Comparison of ENCODE assay signal across 17 cellular contexts in the genomic region with DNA sequence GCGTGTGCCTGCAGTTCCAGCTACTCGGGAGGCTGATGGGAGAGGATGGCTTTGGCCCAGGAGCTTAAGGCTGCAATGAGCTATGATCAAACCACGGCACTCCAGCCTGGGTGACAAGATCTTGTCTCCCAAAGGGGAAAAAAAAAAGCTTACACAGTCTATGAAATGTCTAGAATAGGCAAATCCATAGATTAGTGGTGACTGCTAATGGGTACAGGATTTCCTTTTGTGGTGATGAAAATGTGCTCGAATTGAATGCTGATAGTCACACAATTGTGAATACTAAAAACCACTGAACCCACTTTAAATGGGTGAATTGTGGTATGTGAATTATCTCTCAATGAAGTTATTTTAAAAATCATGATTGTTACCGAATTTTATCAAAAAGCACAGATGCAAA. TPM values are rescaled to one million over a fixed set of nuclear protein-coding genes. Genes with fewer than 3 reads are reported as not detected.
DNase-seq lines count a peak whose midpoint lies in the region; ATAC-seq lines count a peak whose summit lies in the region.
"Had no signal": no experiment of that assay in that cellular context is flagged by ENCODE, and none has a peak within 500 bp of the region (broad histone marks: within the 10 kb centered on the region; RNA-seq: fewer than 3 reads in every experiment).

No MANE protein-coding gene starts in this region.

- CTCF ChIA-PET in activated CD8-positive, alpha-beta memory T cell treated with anti-CD3 and anti-CD28 coated beads, Interleukin-2, amount 10 ng/mL, durations not matched to agents 7 days and 5 days (lab: Charles Lee), result interaction anchor here (0.8 to 7.2 kb wide), 7 partner anchors 8 to 186 kb away, joined by 3 to 51 read pairs (median 3); a partner anchor contains a TSS

- no peaks in the 10 kb centered on the region for H3K9me3 Mint-ChIP-seq in activated CD8-positive, alpha-beta memory T cell treated with anti-CD3 and anti-CD28 coated beads, Interleukin-2, amount 10 ng/mL, durations not matched to agents 7 days and 5 days (ENCODE audit: low read depth)
- H3K9me3 Mint-ChIP-seq in effector memory CD8-positive, alpha-beta T cell, result no peaks in the 10 kb centered on the region
- no peaks in the 10 kb centered on the region for H3K9me3 Mint-ChIP-seq in stimulated activated naive CD8-positive, alpha-beta T cell treated with anti-CD3 and anti-CD28 coated beads, Interleukin-15, Interleukin-2, amounts not matched to agents 100 ng/mL and 50 ng/mL, for 24 hours
- H3K9me3 Mint-ChIP-seq: activated T-helper 2 cell treated with anti-CD3 and anti-CD28 coated beads, Interferon-gamma antibody, Interleukin-2, Interleukin-4, amounts not matched to agents 10 μg/mL and 5 μg/mL and 100 μg/mL, durations not matched to agents 14 hours and 24 hours and 36 hours; endodermal cell had no signal

- H3K27ac Mint-ChIP-seq in activated CD8-positive, alpha-beta memory T cell treated with anti-CD3 and anti-CD28 coated beads, Interleukin-2, amount 10 ng/mL, durations not matched to agents 7 days and 5 days, result peak overlapping the region; percentile 61
- peak overlapping the region in 1 of 2 donors; percentile 90 for H3K27ac Mint-ChIP-seq in effector memory CD8-positive, alpha-beta T cell
- H3K27ac Mint-ChIP-seq in stimulated activated naive CD8-positive, alpha-beta T cell treated with anti-CD3 and anti-CD28 coated beads, Interleukin-15, Interleukin-2, amounts not matched to agents 100 ng/mL and 50 ng/mL, for 24 hours, result no peak overlapping the region
- H3K27ac Mint-ChIP-seq: activated T-helper 2 cell treated with anti-CD3 and anti-CD28 coated beads, Interferon-gamma antibody, Interleukin-2, Interleukin-4, amounts not matched to agents 10 μg/mL and 5 μg/mL and 100 μg/mL, durations not matched to agents 14 hours and 24 hours and 36 hours had no signal

- H3K4me3 ChIP-seq in SK-N-MC, result no peak overlapping the region
- H3K4me3 ChIP-seq: ascending aorta, lung had no signal

- H3K27ac ChIP-seq in SK-N-MC, result peak overlapping the region; percentile 51; the same call in 1 of the 2 replicates
- H3K27ac ChIP-seq: ascending aorta had no signal

- no peak overlapping the region for H3K9ac ChIP-seq in SK-N-MC (ENCODE audit: insufficient read length)

- H3K9me3 ChIP-seq in SK-N-MC (ENCODE audit: low read depth, low read length), result no peaks in the 10 kb centered on the region
- H3K9me3 ChIP-seq: ascending aorta had no signal

- no peak for DNase-seq in activated CD8-positive, alpha-beta memory T cell treated with anti-CD3 and anti-CD28 coated beads, Interleukin-2, amount 10 ng/mL, durations not matched to agents 7 days and 5 days
- no peak for DNase-seq in activated CD8-positive, alpha-beta memory T cell treated with anti-CD3 and anti-CD28 coated beads, Interleukin-2, amount 50 U/mL, for 48 hours
- no peak for DNase-seq in SK-N-MC (ENCODE audit: low read depth, low spot score)
- no peak for DNase-seq in effector memory CD8-positive, alpha-beta T cell
- DNase-seq in hepatic stellate cell (ENCODE audit: low spot score), result no peak
- no peak for DNase-seq in SHP77 (lab: John Stamatoyannopoulos, UW)
- no peak for DNase-seq in NCI-H1436 treated with DMSO at 0.1 percent for 48 hours (lab: John Stamatoyannopoulos, UW)
- DNase-seq: activated CD8-positive, alpha-beta memory T cell treated with anti-CD3 and anti-CD28 coated beads for 24 hours; cerebellar nuclear complex; DMS79 treated with DMSO at 0.1 percent for 48 hours; endodermal cell; NCI-H146; stimulated activated CD4-positive, alpha-beta T cell treated with anti-CD3 and anti-CD28 coated beads, Interleukin-4, amount 100 ng/mL, for 1 hour had no signal

- H3K36me3 Mint-ChIP-seq in activated CD8-positive, alpha-beta memory T cell treated with anti-CD3 and anti-CD28 coated beads, Interleukin-2, amount 10 ng/mL, durations not matched to agents 7 days and 5 days, result peaks cover 3% of the 10 kb centered on the region
- H3K36me3 Mint-ChIP-seq in effector memory CD8-positive, alpha-beta T cell (ENCODE audit: insufficient read depth), result peaks cover 39% of the 10 kb centered on the region
- no peaks in the 10 kb centered on the region for H3K36me3 Mint-ChIP-seq in stimulated activated naive CD8-positive, alpha-beta T cell treated with anti-CD3 and anti-CD28 coated beads, Interleukin-15, Interleukin-2, amounts not matched to agents 100 ng/mL and 50 ng/mL, for 24 hours (ENCODE audit: low read depth)

- no peaks in the 10 kb centered on the region for H3K36me3 ChIP-seq in SK-N-MC (ENCODE audit: insufficient read depth, low read length)
- H3K36me3 ChIP-seq: ascending aorta had no signal

- H3K4me3 Mint-ChIP-seq in activated CD8-positive, alpha-beta memory T cell treated with anti-CD3 and anti-CD28 coated beads, Interleukin-2, amount 10 ng/mL, durations not matched to agents 7 days and 5 days, result peak overlapping the region; percentile 2
- H3K4me3 Mint-ChIP-seq in effector memory CD8-positive, alpha-beta T cell, result peak overlapping the region; percentile 57 to 60
- peak overlapping the region; percentile 6 for H3K4me3 Mint-ChIP-seq in stimulated activated naive CD8-positive, alpha-beta T cell treated with anti-CD3 and anti-CD28 coated beads, Interleukin-15, Interleukin-2, amounts not matched to agents 100 ng/mL and 50 ng/mL, for 24 hours
- H3K4me3 Mint-ChIP-seq: endodermal cell had no signal

- H3K27me3 Mint-ChIP-seq in activated CD8-positive, alpha-beta memory T cell treated with anti-CD3 and anti-CD28 coated beads, Interleukin-2, amount 10 ng/mL, durations not matched to agents 7 days and 5 days, result no peaks in the 10 kb centered on the region
- H3K27me3 Mint-ChIP-seq in effector memory CD8-positive, alpha-beta T cell, result no peaks in the 10 kb centered on the region
- H3K27me3 Mint-ChIP-seq in stimulated activated naive CD8-positive, alpha-beta T cell treated with anti-CD3 and anti-CD28 coated beads, Interleukin-15, Interleukin-2, amounts not matched to agents 100 ng/mL and 50 ng/mL, for 24 hours, result no peaks in the 10 kb centered on the region

- H3K4me1 Mint-ChIP-seq in activated CD8-positive, alpha-beta memory T cell treated with anti-CD3 and anti-CD28 coated beads, Interleukin-2, amount 10 ng/mL, durations not matched to agents 7 days and 5 days, result peaks cover 85% of the 10 kb centered on the region
- peaks cover 81 to 83% of the 10 kb centered on the region in 2 donors for H3K4me1 Mint-ChIP-seq in effector memory CD8-positive, alpha-beta T cell (ENCODE audit: low read depth in 2 of 2)
- H3K4me1 Mint-ChIP-seq in stimulated activated naive CD8-positive, alpha-beta T cell treated with anti-CD3 and anti-CD28 coated beads, Interleukin-15, Interleukin-2, amounts not matched to agents 100 ng/mL and 50 ng/mL, for 24 hours (ENCODE audit: low read depth), result peaks cover 95% of the 10 kb centered on the region

- ATAC-seq in activated CD8-positive, alpha-beta memory T cell treated with anti-CD3 and anti-CD28 coated beads, Interleukin-2, amount 10 ng/mL, durations not matched to agents 7 days and 5 days, result peak; percentile 31
- peak; percentile 44 for ATAC-seq in effector memory CD8-positive, alpha-beta T cell (replicated peaks)

RNA-seq across cellular contexts. Expression of a gene that starts 14.9 kb away (rescaled TPM):
- total RNA-seq in activated CD8-positive, alpha-beta memory T cell treated with anti-CD3 and anti-CD28 coated beads, Interleukin-2, amount 10 ng/mL, durations not matched to agents 7 days and 5 days, result 100 to 1,000 TPM; 159 to 179 TPM

Comparison
In these comparisons a context has a peak if more than half of its experiments do, and no peak if none do; other contexts are left out.
1. H3K4me3 Mint-ChIP-seq: peak in every context shown above with its lines; median percentile 58 in effector memory CD8-positive, alpha-beta T cell; 6 in stimulated activated naive CD8-positive, alpha-beta T cell treated with anti-CD3 and anti-CD28 coated beads, Interleukin-15, Interleukin-2, amounts not matched to agents 100 ng/mL and 50 ng/mL, for 24 hours; 2 in activated CD8-positive, alpha-beta memory T cell treated with anti-CD3 and anti-CD28 coated beads, Interleukin-2, amount 10 ng/mL, durations not matched to agents 7 days and 5 days.